In the genomic region with DNA sequence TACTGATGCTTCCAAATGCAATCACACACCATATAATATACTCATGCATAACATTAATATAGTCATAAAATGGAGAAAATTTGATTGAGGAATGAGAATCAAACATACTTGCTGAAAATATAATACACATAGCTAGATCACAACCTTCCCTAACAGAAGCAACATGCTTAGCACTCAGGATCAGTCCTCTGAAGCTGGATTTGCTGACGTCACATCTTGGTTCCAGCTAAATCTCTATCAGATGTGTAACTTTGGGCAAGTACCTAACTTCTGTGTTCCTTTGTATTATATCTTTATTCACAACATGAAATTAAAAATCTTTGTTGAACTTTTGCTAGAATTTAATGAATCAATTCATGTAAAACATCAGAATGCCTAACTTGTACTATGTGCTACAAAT, we compare ENCODE assay signal across 34 cellular contexts.
"Had no signal": no experiment of that assay in that cellular context is flagged by ENCODE, and none has a peak within 500 bp of the region (broad histone marks: within the 10 kb centered on the region; RNA-seq: fewer than 3 reads in every experiment).

No MANE protein-coding gene starts in this region.

- H3K4me3 ChIP-seq: MG63 had no signal

- H3K36me3 ChIP-seq: MG63 had no signal

- H3K27me3 ChIP-seq: MG63 had no signal

- H3K9me3 ChIP-seq: MG63 had no signal

- DNase-seq: Karpas-422, Kasumi-1, MG63, MM.1S, MV-4-11, NCI-H1048, NCI-H1092, NCI-H1092 treated with DMSO at 0.1 percent for 48 hours, NCI-H1105, NCI-H1105 treated with DMSO at 0.1 percent for 48 hours, NCI-H1417, NCI-H1417 treated with DMSO at 0.1 percent for 48 hours, NCI-H1436, NCI-H1436 treated with DMSO at 0.1 percent for 48 hours, NCI-H146, NCI-H1694, NCI-H1694 treated with DMSO at 0.1 percent for 48 hours, NCI-H187, NCI-H187 treated with DMSO at 0.1 percent for 48 hours, NCI-H1930, NCI-H2029, NCI-H2029 treated with DMSO at 0.1 percent for 48 hours, NCI-H2081, NCI-H2081 treated with DMSO at 0.1 percent for 48 hours, NCI-H2107, NCI-H2171, NCI-H2171 treated with DMSO at 0.1 percent for 48 hours, NCI-H2227 treated with DMSO at 0.1 percent for 48 hours, NCI-H226, NCI-H345, NCI-H446, NCI-H446 treated with DMSO at 0.1 percent for 48 hours, NCI-H510A, NCI-H510A treated with DMSO at 0.1 percent for 48 hours had no signal
